ENCODE assay signal across 8 cellular contexts in genomic region chr13:95301947-95302386, GRCh38. TPM values are rescaled to one million over a fixed set of nuclear protein-coding genes. Genes with fewer than 3 reads are reported as not detected.
DNase-seq lines count a peak whose midpoint lies in the region; ATAC-seq, FAIRE-seq and TF ChIP-seq lines count a peak whose summit lies in the region.

No MANE protein-coding gene starts in this region.

- POLR2A ChIA-PET in HepG2 (lab: Yijun Ruan, JAX) = no interaction called here

- H3K36me3 ChIP-seq in ES-I3 (ENCODE audit: insufficient read depth, low read length) = no peaks in the 10 kb centered on the region
- H3K36me3 ChIP-seq in HepG2 (replicated peaks in 1 of 2; ENCODE audit: control insufficient read depth in 1 of 2, insufficient read depth in 2 of 2, low read length in 2 of 2) = no peaks in the 10 kb centered on the region
- no peaks in the 10 kb centered on the region for H3K36me3 ChIP-seq in tibial nerve

- peak overlapping the region; percentile 96 for H3K4me2 ChIP-seq in HepG2 (ENCODE audit: low read depth, low read length)

- peaks cover 12% of the 10 kb centered on the region for H3K36me3 Mint-ChIP-seq in activated naive CD8-positive, alpha-beta T cell treated with anti-CD3 and anti-CD28 coated beads, Interleukin-2, amount 50 U/mL, for 24 hours (ENCODE audit: low read depth)

- no peak overlapping the region for H3K27ac ChIP-seq in HepG2 (ENCODE audit: extremely low read length, insufficient read depth, low read length)
- peak overlapping the region in 3 of 4 donors; percentile 60 to 71 (median 67) for H3K27ac ChIP-seq in tibial nerve

- peak overlapping the region; percentile 77 for H3K27ac Mint-ChIP-seq in activated naive CD8-positive, alpha-beta T cell treated with anti-CD3 and anti-CD28 coated beads, Interleukin-2, amount 50 U/mL, for 24 hours

- CTCF ChIA-PET in HepG2 (lab: Yijun Ruan, JAX; ENCODE audit: low intra/inter-chr PET ratio, low total read pairs) = interaction anchor here (1.1 kb wide), 1 partner anchor 113 kb away, joined by 3 read pairs; no protein-coding TSS in a partner anchor

- H3K9me3 Mint-ChIP-seq in activated naive CD8-positive, alpha-beta T cell treated with anti-CD3 and anti-CD28 coated beads, Interleukin-2, amount 50 U/mL, for 24 hours = no peaks in the 10 kb centered on the region

- in situ Hi-C loops in HepG2 (cut with HindIII; ENCODE audit: extremely low pct_ligation_motif_present, low pct_unique_long_range_greater_than_20kb) = no loop called here

- no peaks in the 10 kb centered on the region for H3K9me3 ChIP-seq in ES-I3 (ENCODE audit: control insufficient read depth, insufficient read depth, low read length)
- no peaks in the 10 kb centered on the region for H3K9me3 ChIP-seq in HepG2 (ENCODE audit: low read length)
- no peaks in the 10 kb centered on the region for H3K9me3 ChIP-seq in tibial nerve

- H2AFZ ChIP-seq in HepG2 (ENCODE audit: low read length) = peak overlapping the region; percentile 40

- peak overlapping the region; percentile 87; the same call in 1 of the 2 replicates for H3K9ac ChIP-seq in ES-I3 (ENCODE audit: low read depth, low read length)
- 0 out of 2 replicates have a peak overlapping the region, but pooled peaks have one; percentile 64 for H3K9ac ChIP-seq in HepG2 (ENCODE audit: insufficient read depth, low read depth, low read length)

- TF ChIP-seq POLR2A in HepG2 (IDR thresholded peaks at IDR 0.05; ENCODE audit: insufficient read depth in 1 of 2, low read depth in 2 of 2, low read length in 2 of 2) = no peak
- TF ChIP-seq POLR2A in tibial nerve (IDR thresholded peaks at IDR 0.05) = no peak

- BruUV-seq in HepG2 (replicated peaks; lab: Mats Ljungman, UMichigan) = no TSS peak

- WGBS in HepG2 (ENCODE audit: low lambda C conversion rate) = 75% methylated on average over 14 of the region's 14 CpGs
- WGBS in tibial nerve, 2 donors = 12 to 19% methylated on average over 13 to 14 of the region's 14 CpGs

- no peaks in the 10 kb centered on the region; the same call in 1 of the 2 replicates for H3K4me1 ChIP-seq in ES-I3 (ENCODE audit: insufficient read depth, low read length)
- H3K4me1 ChIP-seq in HepG2 (ENCODE audit: insufficient read depth, low read length) = peaks cover 38% of the 10 kb centered on the region
- peaks cover 0 to 22% (median 0%) of the 10 kb centered on the region in 4 donors for H3K4me1 ChIP-seq in tibial nerve

- FAIRE-seq in HepG2 (lab: Jason Lieb, UNC) = no peak

- no peak for TF ChIP-seq CTCF in LNCaP clone FGC (IDR thresholded peaks at IDR 0.05; ENCODE audit: control insufficient read depth, extremely low read depth, insufficient read depth)
- no peak for TF ChIP-seq CTCF in HepG2 (CRISPR knock-in tag; IDR thresholded peaks at IDR 0.05)
- no peak for TF ChIP-seq CTCF in tibial nerve (IDR thresholded peaks at IDR 0.05)

- peaks cover 43% of the 10 kb centered on the region for H3K4me1 Mint-ChIP-seq in activated naive CD8-positive, alpha-beta T cell treated with anti-CD3 and anti-CD28 coated beads, Interleukin-2, amount 50 U/mL, for 24 hours

- TF ChIP-seq RAD21 in HepG2 (CRISPR knock-in tag; IDR thresholded peaks at IDR 0.05) = no peak

- peaks cover 4% of the 10 kb centered on the region for H3K79me2 ChIP-seq in HepG2 (ENCODE audit: insufficient read depth, low read length)

- intact Hi-C loops in HepG2 (cut with micrococcal nuclease; ENCODE audit: unreplicated experiment) = no loop called here

- H3K27me3 ChIP-seq in HepG2 (ENCODE audit: control insufficient read depth in 1 of 2, insufficient read depth in 2 of 2, low read length in 2 of 2) (peaks cover 0 to 3% of the 10 kb centered on the region in 2 experiments; a peak in 1 of 5 replicates), tibial nerve (no peaks in the 10 kb centered on the region)

- no peaks in the 10 kb centered on the region for H4K20me1 ChIP-seq in HepG2 (ENCODE audit: insufficient read depth, low read length)

- peaks cover 7% of the 10 kb centered on the region for H3K27me3 Mint-ChIP-seq in activated naive CD8-positive, alpha-beta T cell treated with anti-CD3 and anti-CD28 coated beads, Interleukin-2, amount 50 U/mL, for 24 hours

- no peak for TF ChIP-seq EP300 in HepG2 (IDR thresholded peaks at IDR 0.05; ENCODE audit: low read depth in 2 of 2, low read length in 2 of 2)
- TF ChIP-seq EP300 in HepG2 (CRISPR knock-in tag; IDR thresholded peaks at IDR 0.05; ENCODE audit: borderline replicate concordance) = no peak
- TF ChIP-seq EP300 in tibial nerve (IDR thresholded peaks at IDR 0.05) = no peak

- H3K4me3 ChIP-seq in LNCaP clone FGC (ENCODE audit: low read depth, low read length) = peak overlapping the region; percentile 71
- H3K4me3 ChIP-seq in HepG2 (replicated peaks in 1 of 3; ENCODE audit: insufficient read depth in 1 of 3, low read depth in 2 of 3, low read length in 3 of 3) = peak overlapping the region in 2 of 3 experiments; percentile 45 to 84; a peak in 3 of 6 replicates
- peak overlapping the region; percentile 36 to 80 (median 63) for H3K4me3 ChIP-seq in tibial nerve

- DNase-seq in LNCaP clone FGC (ENCODE audit: low read depth) (no peak), HepG2 (ENCODE audit: low spot score) (no peak), tibial nerve (ENCODE audit: low spot score in 2 of 2) (peak in 1 of 2 donors; percentile 13), NCI-H510A treated with DMSO at 0.1 percent for 48 hours (lab: John Stamatoyannopoulos, UW) (no peak), NCI-H2196 (lab: John Stamatoyannopoulos, UW; ENCODE audit: unreplicated experiment) (no peak)
- DNase-seq in activated naive CD8-positive, alpha-beta T cell treated with anti-CD3 and anti-CD28 coated beads, Interleukin-2, amount 50 U/mL, for 24 hours = no peak

- peak overlapping the region; percentile 73 for H3K4me3 Mint-ChIP-seq in activated naive CD8-positive, alpha-beta T cell treated with anti-CD3 and anti-CD28 coated beads, Interleukin-2, amount 50 U/mL, for 24 hours

- peak; percentile 6 for ATAC-seq in activated naive CD8-positive, alpha-beta T cell treated with anti-CD3 and anti-CD28 coated beads, Interleukin-2, amount 50 U/mL, for 24 hours
- ATAC-seq in HepG2 (no peak), HG03025 (IDR thresholded peaks at IDR 0.05; ENCODE audit: low FRiP score, unreplicated experiment) (no peak)

TF ChIP-seq in HepG2, 621 proteins besides CTCF, POLR2A, EP300 and RAD21 (continues in another document):
- TF ChIP-seq PRPF4 (IDR thresholded peaks at IDR 0.05; ENCODE audit: low read depth, low read length, poor library complexity, severe bottlenecking) = peak; percentile 68
- TF ChIP-seq MTA1 (CRISPR knock-in tag; IDR thresholded peaks at IDR 0.05; ENCODE audit: borderline replicate concordance) = 0 out of 2 replicates have a peak, but pooled peaks have one; percentile 7

RNA-seq across cellular contexts. Expression of gene ABCC4, which starts 0.7 kb away (rescaled TPM):
- 9.6 and 11.3 TPM in 2 replicates for total RNA-seq in HepG2 (2016; rRNA removed; fragmentation: Illumina TruSeq; extraction: Trizol)
- total RNA-seq in HepG2 (2016; cell fraction: cytosol; rRNA removed; fragmentation: Illumina TruSeq; extraction: Trizol; ENCODE audit: low read depth) = 9.6 and 10.4 TPM in 2 replicates
- total RNA-seq in HepG2 (2016; cell fraction: insoluble cytoplasmic fraction; rRNA removed; fragmentation: Illumina TruSeq; extraction: Trizol) = 9.5 and 11.1 TPM in 2 replicates
- total RNA-seq in HepG2 (2016; cell fraction: membrane; rRNA removed; fragmentation: Illumina TruSeq; extraction: Trizol) = 8.4 and 8.8 TPM in 2 replicates
- 13.9 and 19.2 TPM in 2 replicates for total RNA-seq in HepG2 (2016; cell fraction: nucleus; rRNA removed; fragmentation: Illumina TruSeq; extraction: Trizol)
- polyA plus RNA-seq in HepG2 (2011; rRNA removed) = 3.2 and 4.2 TPM in 2 replicates
- polyA plus RNA-seq in HepG2 (2011; cell fraction: cytosol; rRNA removed) = 2.3 and 3.0 TPM in 2 replicates
- polyA plus RNA-seq in HepG2 (2011; cell fraction: nucleus; rRNA removed) = 2.0 and 2.6 TPM in 2 replicates
- 1.7 and 2.1 TPM in 2 replicates for polyA plus RNA-seq in HepG2 (2012)
- polyA plus RNA-seq in HepG2 (2016; cell fraction: cytosol; fragmentation: Illumina TruSeq; extraction: Trizol; ENCODE audit: low read depth) = 0.64 and 0.85 TPM in 2 replicates
- polyA plus RNA-seq in HepG2 (2016; cell fraction: insoluble cytoplasmic fraction; fragmentation: Illumina TruSeq; extraction: Trizol; ENCODE audit: low read depth) = 5.0 and 5.3 TPM in 2 replicates
- 2.2 and 2.4 TPM in 2 replicates for polyA plus RNA-seq in HepG2 (2016; cell fraction: membrane; fragmentation: Illumina TruSeq; extraction: Trizol; ENCODE audit: low read depth)
- polyA plus RNA-seq in HepG2 (2016; cell fraction: nucleus; fragmentation: Illumina TruSeq; extraction: Trizol; ENCODE audit: insufficient read depth, low read depth) = 7.8 and 8.1 TPM in 2 replicates
- 34.5 and 52.1 TPM in 2 replicates for polyA minus RNA-seq in HepG2 (2011; rRNA and poly(A)+ RNA removed; ENCODE audit: low replicate concordance)
- 6.2 and 7.2 TPM in 2 replicates for polyA minus RNA-seq in HepG2 (2011; cell fraction: cytosol; rRNA and poly(A)+ RNA removed)
- polyA minus RNA-seq in HepG2 (2011; cell fraction: nucleus; rRNA and poly(A)+ RNA removed) = 18.3 TPM in 2 replicates
- total RNA-seq in tibial nerve = 10 to 100 TPM in 2 of 4 donors, 1 to 10 TPM in 2; 5.7 to 20.1 (median 9.3) TPM
